ENCODE assay signal across 10 cellular contexts in genomic region chr10:35216303-35216905, GRCh38.
DNase-seq lines count a peak whose midpoint lies in the region; ATAC-seq and TF ChIP-seq lines count a peak whose summit lies in the region.
"Had no signal": no experiment of that assay in that cellular context is flagged by ENCODE, and none has a peak within 500 bp of the region (broad histone marks: within the 10 kb centered on the region; RNA-seq: fewer than 3 reads in every experiment).

No MANE protein-coding gene starts in this region.

- H3K27me3 ChIP-seq in right cardiac atrium (ENCODE audit: control insufficient read depth, insufficient read depth): no peaks in the 10 kb centered on the region
- H3K27me3 ChIP-seq in tibial artery: no peaks in the 10 kb centered on the region

- no peaks in the 10 kb centered on the region for H3K27me3 Mint-ChIP-seq in activated T-cell treated with anti-CD3 and anti-CD28 coated beads, Interleukin-2, amount 50 U/mL, for 24 hours
- no peaks in the 10 kb centered on the region for H3K27me3 Mint-ChIP-seq in activated T-helper 17 cell treated with anti-CD3 and anti-CD28 coated beads, Interleukin-2, amount 50 U/mL, for 72 hours

- WGBS in right cardiac atrium: 61% methylated on average over 6 of the region's 6 CpGs

- no peaks in the 10 kb centered on the region for H3K9me3 Mint-ChIP-seq in activated T-cell treated with anti-CD3 and anti-CD28 coated beads, Interleukin-2, amount 50 U/mL, for 24 hours
- H3K9me3 Mint-ChIP-seq in activated T-helper 17 cell treated with anti-CD3 and anti-CD28 coated beads, Interleukin-2, amount 50 U/mL, for 72 hours: no peaks in the 10 kb centered on the region

- H3K9me3 ChIP-seq in right cardiac atrium (ENCODE audit: control insufficient read depth, low read length) (no peaks in the 10 kb centered on the region), tibial artery (no peaks in the 10 kb centered on the region)

- peaks cover 0 to 7% (median 5%) of the 10 kb centered on the region in 3 donors for H3K36me3 ChIP-seq in tibial artery

- no peak overlapping the region for H3K27ac ChIP-seq in right cardiac atrium (ENCODE audit: low read length)
- no peak overlapping the region for H3K27ac ChIP-seq in tibial artery

- DNase-seq in activated T-cell treated with anti-CD3 and anti-CD28 coated beads, Interleukin-2, amount 50 U/mL, for 24 hours: no peak
- DNase-seq in activated T-cell treated with anti-CD3 and anti-CD28 coated beads for 4 hours: no peak
- no peak for DNase-seq in right cardiac atrium
- DNase-seq in tibial artery: peak; percentile 39 to 74
- no peak for DNase-seq in NCI-H2171 (lab: John Stamatoyannopoulos, UW)
- no peak for DNase-seq in iPS-NIHi11 (ENCODE audit: low spot score)
- DNase-seq: cerebellar nuclear complex, NCI-H187 had no signal

- H3K4me1 Mint-ChIP-seq in activated T-cell treated with anti-CD3 and anti-CD28 coated beads, Interleukin-2, amount 50 U/mL, for 24 hours (ENCODE audit: low read depth): peaks cover 59% of the 10 kb centered on the region
- peaks cover 22% of the 10 kb centered on the region for H3K4me1 Mint-ChIP-seq in activated T-helper 17 cell treated with anti-CD3 and anti-CD28 coated beads, Interleukin-2, amount 50 U/mL, for 72 hours

- intact Hi-C loops in right cardiac atrium (cut with DNase I) (loop anchor here in 3 of 4 donors (5.0 kb wide), 1 partner anchor 94 kb away; no protein-coding TSS in a partner anchor), tibial artery (cut with DNase I; ENCODE audit: low total_unique reads) (loop anchor here (2.0 kb wide), 1 partner anchor 98 kb away; no protein-coding TSS in a partner anchor)

- peaks cover 26% of the 10 kb centered on the region for H3K36me3 Mint-ChIP-seq in activated T-cell treated with anti-CD3 and anti-CD28 coated beads, Interleukin-2, amount 50 U/mL, for 24 hours (ENCODE audit: low read depth)
- H3K36me3 Mint-ChIP-seq in activated T-helper 17 cell treated with anti-CD3 and anti-CD28 coated beads, Interleukin-2, amount 50 U/mL, for 72 hours (ENCODE audit: low read depth): peaks cover 26% of the 10 kb centered on the region

- ATAC-seq in activated T-helper 17 cell treated with anti-CD3 and anti-CD28 coated beads, Interleukin-2, amount 50 U/mL, for 72 hours (replicated peaks): peak; percentile 68
- peak; percentile 36 to 56 for ATAC-seq in right cardiac atrium
- ATAC-seq in HG03521 (IDR thresholded peaks at IDR 0.05; ENCODE audit: unreplicated experiment): no peak

- H3K27ac Mint-ChIP-seq in activated T-cell treated with anti-CD3 and anti-CD28 coated beads, Interleukin-2, amount 50 U/mL, for 24 hours: peak overlapping the region; percentile 87
- H3K27ac Mint-ChIP-seq in activated T-helper 17 cell treated with anti-CD3 and anti-CD28 coated beads, Interleukin-2, amount 50 U/mL, for 72 hours: no peak overlapping the region

- no peak overlapping the region for H3K4me3 Mint-ChIP-seq in activated T-cell treated with anti-CD3 and anti-CD28 coated beads, Interleukin-2, amount 50 U/mL, for 24 hours
- peak overlapping the region; percentile 44 for H3K4me3 Mint-ChIP-seq in activated T-helper 17 cell treated with anti-CD3 and anti-CD28 coated beads, Interleukin-2, amount 50 U/mL, for 72 hours

- no peak overlapping the region for H3K4me3 ChIP-seq in right cardiac atrium (ENCODE audit: low read length)
- H3K4me3 ChIP-seq in tibial artery: no peak overlapping the region

- H3K4me1 ChIP-seq in right cardiac atrium (ENCODE audit: control insufficient read depth, insufficient read depth, low read length) (no peaks in the 10 kb centered on the region), tibial artery (peaks cover 0 to 9% (median 0%) of the 10 kb centered on the region in 4 donors)

- TF ChIP-seq CTCF in tibial artery (IDR thresholded peaks at IDR 0.05): no peak

Comparison
In these comparisons a context has a peak if more than half of its experiments do, and no peak if none do; other contexts are left out.
1. DNase-seq: peak in tibial artery (2 of 2); none in activated T-cell treated with anti-CD3 and anti-CD28 coated beads, Interleukin-2, amount 50 U/mL, for 24 hours (single experiment), activated T-cell treated with anti-CD3 and anti-CD28 coated beads for 4 hours (single experiment), right cardiac atrium (0 of 3), NCI-H2171 (single experiment) and iPS-NIHi11 (single experiment).